Comparison of ENCODE assay signal across 16 cellular contexts in genomic region chr3:182605882-182606611, GRCh38.
DNase-seq lines count a peak whose midpoint lies in the region; ATAC-seq and TF ChIP-seq lines count a peak whose summit lies in the region.
"Had no signal": no experiment of that assay in that cellular context is flagged by ENCODE, and none has a peak within 500 bp of the region (broad histone marks: within the 10 kb centered on the region; RNA-seq: fewer than 3 reads in every experiment).

No MANE protein-coding gene starts in this region.

- TF ChIP-seq CTCF in LNCaP clone FGC (IDR thresholded peaks at IDR 0.05; ENCODE audit: control insufficient read depth, extremely low read depth, insufficient read depth) (no peak), VCaP (conservative IDR thresholded peaks at IDR 0.05) (no peak), right lobe of liver (IDR thresholded peaks at IDR 0.05) (no peak), transverse colon (IDR thresholded peaks at IDR 0.05) (no peak), osteocyte (IDR thresholded peaks at IDR 0.05) (no peak), glutamatergic neuron (IDR thresholded peaks at IDR 0.05; ENCODE audit: partially characterized antibody, unreplicated experiment) (no peak)

- H3K9me3 Mint-ChIP-seq in osteocyte (ENCODE audit: unreplicated experiment) (peaks cover 3% of the 10 kb centered on the region), glutamatergic neuron (ENCODE audit: unreplicated experiment) (no peaks in the 10 kb centered on the region)

- WGBS in right lobe of liver (ENCODE audit: insufficient coverage, low coverage, low lambda C conversion rate, missing lambda C conversion rate): 49% methylated on average over 5 of the region's 5 CpGs
- WGBS in transverse colon (ENCODE audit: low coverage in 1 of 2), 2 donors: 30 to 43% methylated on average over 5 of the region's 5 CpGs

- DNase-seq in LNCaP clone FGC (ENCODE audit: low read depth): peak; percentile 82
- DNase-seq in right lobe of liver: no peak
- no peak for DNase-seq in transverse colon
- DNase-seq in occipital lobe (lab: John Stamatoyannopoulos, UW): no peak
- no peak for DNase-seq in osteocyte (ENCODE audit: extremely low spot score, unreplicated experiment)
- no peak for DNase-seq in glutamatergic neuron
- DNase-seq: DMS 273 treated with DMSO at 0.1 percent for 48 hours; KG1; MM.1S; NCI-H1930; NCI-H2227 treated with DMSO at 0.1 percent for 48 hours; NCI-H526; NK-92 treated with Interleukin-12 subunit alpha and Interleukin-12 subunit beta, amount 100 ng/mL, for 24 hours; PC-9 had no signal

- H3K27ac Mint-ChIP-seq in osteocyte (ENCODE audit: unreplicated experiment) (no peak overlapping the region), glutamatergic neuron (ENCODE audit: unreplicated experiment) (no peak overlapping the region)

- H3K9me3 ChIP-seq in right lobe of liver (no peaks in the 10 kb centered on the region), transverse colon (no peaks in the 10 kb centered on the region)
- H3K9me3 ChIP-seq: BLaER1 had no signal

- H3K27me3 Mint-ChIP-seq in osteocyte (ENCODE audit: unreplicated experiment): peaks cover 18% of the 10 kb centered on the region
- H3K27me3 Mint-ChIP-seq in glutamatergic neuron (ENCODE audit: unreplicated experiment): peaks cover 2% of the 10 kb centered on the region

- H3K27me3 ChIP-seq in right lobe of liver: no peaks in the 10 kb centered on the region
- no peaks in the 10 kb centered on the region for H3K27me3 ChIP-seq in transverse colon
- H3K27me3 ChIP-seq: BLaER1 had no signal

- in situ Hi-C loops in transverse colon (cut with MboI; ENCODE audit: low pct_ligation_motif_present in 1 of 4, low pct_unique_long_range_greater_than_20kb in 1 of 4, low sequenced_read_pairs in 3 of 4): no loop called here

- no peak for TF ChIP-seq EP300 in transverse colon (IDR thresholded peaks at IDR 0.05; ENCODE audit: low read depth)

- no peak for TF ChIP-seq POLR2A in right lobe of liver (IDR thresholded peaks at IDR 0.05)
- TF ChIP-seq POLR2A in transverse colon (IDR thresholded peaks at IDR 0.05): no peak

- H3K36me3 Mint-ChIP-seq in osteocyte (ENCODE audit: unreplicated experiment): no peaks in the 10 kb centered on the region
- no peaks in the 10 kb centered on the region for H3K36me3 Mint-ChIP-seq in glutamatergic neuron (ENCODE audit: unreplicated experiment)

- H3K27ac ChIP-seq in VCaP (peak overlapping the region; percentile 84), right lobe of liver (no peak overlapping the region), transverse colon (peak overlapping the region; percentile 70 to 81 (median 76))
- H3K27ac ChIP-seq: BLaER1, PC-9 had no signal

- intact Hi-C loops in right lobe of liver (cut with DNase I): no loop called here
- intact Hi-C loops in transverse colon (cut with DNase I; ENCODE audit: low total_unique reads): no loop called here

- H3K36me3 ChIP-seq in right lobe of liver (no peaks in the 10 kb centered on the region), transverse colon (no peaks in the 10 kb centered on the region)
- H3K36me3 ChIP-seq: BLaER1 had no signal

- H3K4me1 Mint-ChIP-seq in osteocyte (ENCODE audit: unreplicated experiment) (no peaks in the 10 kb centered on the region), glutamatergic neuron (ENCODE audit: low read depth, unreplicated experiment) (peaks cover 7% of the 10 kb centered on the region)

- H3K4me1 ChIP-seq in right lobe of liver (peaks cover 0 to 12% (median 3%) of the 10 kb centered on the region in 4 donors), transverse colon (peaks cover 0 to 43% (median 22%) of the 10 kb centered on the region in 4 donors)

- H3K4me3 ChIP-seq in LNCaP clone FGC (ENCODE audit: low read depth, low read length): no peak overlapping the region
- no peak overlapping the region for H3K4me3 ChIP-seq in right lobe of liver
- H3K4me3 ChIP-seq in transverse colon: no peak overlapping the region
- H3K4me3 ChIP-seq: BLaER1, PC-9 had no signal

- peak in 3 of 4 donors; percentile 35 to 79 (median 69) for ATAC-seq in right lobe of liver

- H3K4me3 Mint-ChIP-seq in osteocyte (ENCODE audit: unreplicated experiment) (no peak overlapping the region), glutamatergic neuron (ENCODE audit: unreplicated experiment) (no peak overlapping the region)

Comparison
In these comparisons a context has a peak if more than half of its experiments do, and no peak if none do; other contexts are left out.
1. H3K27ac ChIP-seq: peak in VCaP (single experiment) and transverse colon (4 of 4); none in right lobe of liver (0 of 3).